In the genomic region with DNA sequence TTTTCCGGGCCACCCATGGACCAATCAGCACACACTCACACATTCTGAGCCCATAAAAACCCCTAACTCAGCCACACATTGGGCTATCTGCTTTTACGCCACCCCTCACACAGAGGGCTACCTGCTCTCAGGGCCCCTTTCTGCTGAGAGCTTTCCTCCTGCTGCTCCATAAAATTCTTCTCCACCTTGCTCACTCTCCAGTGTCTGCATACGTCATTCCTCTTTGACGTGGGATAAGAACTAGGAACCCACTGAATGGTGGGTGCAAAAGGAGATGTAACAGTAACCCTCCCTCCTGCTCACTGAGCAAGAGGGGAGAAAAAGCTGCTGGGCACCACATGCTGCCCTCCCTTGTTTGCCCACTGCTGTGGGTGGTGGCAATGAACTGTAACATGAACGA, we compare ENCODE assay signal across 8 cellular contexts.
"Had no signal": no experiment of that assay in that cellular context is flagged by ENCODE, and none has a peak within 500 bp of the region (broad histone marks: within the 10 kb centered on the region; RNA-seq: fewer than 3 reads in every experiment).

No MANE protein-coding gene starts in this region.

- H3K9me3 ChIP-seq: HAP-1 had no signal

- H3K9me3 Mint-ChIP-seq: HFFc6 had no signal

- DNase-seq: H7, HFFc6, KBM-7 had no signal

- H3K27ac Mint-ChIP-seq: GM23338, HFFc6 had no signal

- H3K4me3 ChIP-seq: GM23338, HAP-1 had no signal

- H3K4me1 ChIP-seq: HAP-1 had no signal

- H2AFZ ChIP-seq: GM23338 had no signal

- H3K36me3 Mint-ChIP-seq: IgD-negative memory B cell had no signal

- ATAC-seq: GM23338, HCT116 had no signal

- H3K4me2 ChIP-seq: GM23338 had no signal

- FAIRE-seq: HTR-8/SVneo had no signal

- H3K36me3 ChIP-seq: HAP-1 had no signal

- H3K4me1 Mint-ChIP-seq: GM23338, IgD-negative memory B cell had no signal

- H3K4me3 Mint-ChIP-seq: GM23338, HFFc6 had no signal
